In genomic region chr14:34461334-34462131, GRCh38 we compare ENCODE assay signal across 8 cellular contexts. TPM values are rescaled to one million over a fixed set of nuclear protein-coding genes. Genes with fewer than 3 reads are reported as not detected.
DNase-seq lines count a peak whose midpoint lies in the region; ATAC-seq and TF ChIP-seq lines count a peak whose summit lies in the region.

No MANE protein-coding gene starts in this region.

- TF ChIP-seq CTCF in C4-2B (conservative IDR thresholded peaks at IDR 0.05): no peak

- H3K27ac ChIP-seq in C4-2B: peak overlapping the region; percentile 95

- DNase-seq in NCI-H748 treated with DMSO at 0.1 percent for 48 hours (lab: John Stamatoyannopoulos, UW): peak; percentile 24
- DNase-seq in activated naive CD4-positive, alpha-beta T cell treated with anti-CD3 and anti-CD28 coated beads, Interleukin-2, amount 50 U/mL, for 16 hours: peak; percentile 13
- peak; percentile 58 for DNase-seq in globus pallidus (ENCODE audit: low spot score)
- DNase-seq in occipital lobe (lab: John Stamatoyannopoulos, UW): peak; percentile 11
- no peak for DNase-seq in NCI-H128 (lab: John Stamatoyannopoulos, UW; ENCODE audit: unreplicated experiment)

- peak; percentile 27 for ATAC-seq in GM19328 (IDR thresholded peaks at IDR 0.05; ENCODE audit: unreplicated experiment)
- ATAC-seq in HG03378 (IDR thresholded peaks at IDR 0.05; ENCODE audit: unreplicated experiment): peak; percentile 30

RNA-seq across cellular contexts. Expression of gene SPTSSA, which starts 0.5 kb away (rescaled TPM):
- total RNA-seq in occipital lobe: 15.9 TPM
